Comparison of ENCODE assay signal across 9 cellular contexts in genomic region chr22:16917144-16918003, GRCh38.
DNase-seq lines count a peak whose midpoint lies in the region; ATAC-seq and TF ChIP-seq lines count a peak whose summit lies in the region.
"Had no signal": no experiment of that assay in that cellular context is flagged by ENCODE, and none has a peak within 500 bp of the region (broad histone marks: within the 10 kb centered on the region; RNA-seq: fewer than 3 reads in every experiment).

No MANE protein-coding gene starts in this region.

- DNase-seq in NCI-H187 (lab: John Stamatoyannopoulos, UW): peak; percentile 2 to 5
- DNase-seq in NCI-H187 treated with DMSO at 0.1 percent for 48 hours (lab: John Stamatoyannopoulos, UW): no peak
- DNase-seq in SK-N-MC (ENCODE audit: low read depth, low spot score): peak; percentile 40
- DNase-seq in amygdala (lab: John Stamatoyannopoulos, UW): peak in 42 of 56 donors; percentile 5 to 86 (median 34)
- peak; percentile 77 for DNase-seq in hepatocyte (ENCODE audit: low spot score)
- DNase-seq in skeletal muscle cell (ENCODE audit: low read depth): peak; percentile 4

- ATAC-seq in GM18502 (IDR thresholded peaks at IDR 0.05; ENCODE audit: poor library complexity, unreplicated experiment): no peak

- H3K36me3 ChIP-seq in Loucy (ENCODE audit: insufficient read depth, low read length) (no peaks in the 10 kb centered on the region), SK-N-MC (ENCODE audit: insufficient read depth, low read length) (no peaks in the 10 kb centered on the region), hepatocyte (replicated peaks; ENCODE audit: insufficient read depth, low read depth) (no peaks in the 10 kb centered on the region)
- H3K36me3 ChIP-seq: BLaER1 treated with 17β-estradiol and CSF1 and Interleukin-3, amounts not matched to agents 10 nM and 100 nM had no signal

- peak; percentile 93 for TF ChIP-seq CTCF in Loucy (conservative IDR thresholded peaks at IDR 0.05; ENCODE audit: low read length)
- TF ChIP-seq CTCF in hepatocyte (IDR thresholded peaks at IDR 0.05; ENCODE audit: poor library complexity): peak; percentile 63

- WGBS in hepatocyte (ENCODE audit: low lambda C conversion rate, missing lambda C conversion rate): 31% methylated on average over 16 of the region's 16 CpGs

- H3K4me1 ChIP-seq in Loucy (ENCODE audit: insufficient read depth, low read length, poor library complexity, severe bottlenecking) (peaks cover 48% of the 10 kb centered on the region), hepatocyte (ENCODE audit: insufficient read depth) (no peaks in the 10 kb centered on the region)

- H3F3A ChIP-seq in Loucy (ENCODE audit: low read depth): no peaks in the 10 kb centered on the region

- H4K20me1 ChIP-seq in Loucy (ENCODE audit: insufficient read depth, low read length, poor library complexity, severe bottlenecking) (no peaks in the 10 kb centered on the region), hepatocyte (ENCODE audit: insufficient read depth, poor library complexity, severe bottlenecking) (no peaks in the 10 kb centered on the region)
- H4K20me1 ChIP-seq: BLaER1 treated with 17β-estradiol and CSF1 and Interleukin-3, amounts not matched to agents 10 nM and 100 nM had no signal

- H2AFZ ChIP-seq in Loucy (ENCODE audit: low read length): peak overlapping the region; percentile 63
- H2AFZ ChIP-seq in hepatocyte: no peak overlapping the region

- H3K4me3 ChIP-seq in Loucy (ENCODE audit: low read length, poor library complexity, severe bottlenecking): no peak overlapping the region
- H3K4me3 ChIP-seq in SK-N-MC: no peak overlapping the region
- H3K4me3 ChIP-seq in hepatocyte: no peak overlapping the region
- H3K4me3 ChIP-seq in skeletal muscle cell (ENCODE audit: low read depth, low read length): no peak overlapping the region
- H3K4me3 ChIP-seq: BLaER1 treated with 17β-estradiol and CSF1 and Interleukin-3, amounts not matched to agents 10 nM and 100 nM had no signal

- H3K9me2 ChIP-seq in Loucy (replicated peaks; ENCODE audit: low read depth, low read length) (no peaks in the 10 kb centered on the region), hepatocyte (replicated peaks; ENCODE audit: insufficient read depth) (no peaks in the 10 kb centered on the region)

- peak overlapping the region; percentile 19 for H3K4me2 ChIP-seq in Loucy (ENCODE audit: low read depth, low read length, poor library complexity, severe bottlenecking)
- no peak overlapping the region for H3K4me2 ChIP-seq in hepatocyte

- H3K27ac ChIP-seq in SK-N-MC (no peak overlapping the region), hepatocyte (no peak overlapping the region)
- H3K27ac ChIP-seq: BLaER1 treated with 17β-estradiol and CSF1 and Interleukin-3, amounts not matched to agents 10 nM and 100 nM had no signal

- H3K27me3 ChIP-seq in Loucy (ENCODE audit: insufficient read depth, low read length, poor library complexity, severe bottlenecking) (no peaks in the 10 kb centered on the region), hepatocyte (peaks cover 3% of the 10 kb centered on the region)
- H3K27me3 ChIP-seq: BLaER1 treated with 17β-estradiol and CSF1 and Interleukin-3, amounts not matched to agents 10 nM and 100 nM had no signal

- H3K9me3 ChIP-seq in Loucy (ENCODE audit: insufficient read depth, low read depth, low read length): no peaks in the 10 kb centered on the region
- H3K9me3 ChIP-seq in SK-N-MC (ENCODE audit: low read depth, low read length): no peaks in the 10 kb centered on the region
- H3K9me3 ChIP-seq in hepatocyte (ENCODE audit: low read depth): no peaks in the 10 kb centered on the region
- H3K9me3 ChIP-seq: BLaER1 treated with 17β-estradiol and CSF1 and Interleukin-3, amounts not matched to agents 10 nM and 100 nM had no signal

- no peak overlapping the region for H3K9ac ChIP-seq in Loucy (ENCODE audit: low read depth, low read length, poor library complexity, severe bottlenecking)
- H3K9ac ChIP-seq in SK-N-MC (ENCODE audit: insufficient read length): no peak overlapping the region
- H3K9ac ChIP-seq: BLaER1 treated with 17β-estradiol and CSF1 and Interleukin-3, amounts not matched to agents 10 nM and 100 nM had no signal

- H3K79me2 ChIP-seq in Loucy (ENCODE audit: insufficient read depth, low read length) (no peaks in the 10 kb centered on the region), hepatocyte (no peaks in the 10 kb centered on the region)
